Comparison of ENCODE assay signal across 35 cellular contexts in the genomic region with DNA sequence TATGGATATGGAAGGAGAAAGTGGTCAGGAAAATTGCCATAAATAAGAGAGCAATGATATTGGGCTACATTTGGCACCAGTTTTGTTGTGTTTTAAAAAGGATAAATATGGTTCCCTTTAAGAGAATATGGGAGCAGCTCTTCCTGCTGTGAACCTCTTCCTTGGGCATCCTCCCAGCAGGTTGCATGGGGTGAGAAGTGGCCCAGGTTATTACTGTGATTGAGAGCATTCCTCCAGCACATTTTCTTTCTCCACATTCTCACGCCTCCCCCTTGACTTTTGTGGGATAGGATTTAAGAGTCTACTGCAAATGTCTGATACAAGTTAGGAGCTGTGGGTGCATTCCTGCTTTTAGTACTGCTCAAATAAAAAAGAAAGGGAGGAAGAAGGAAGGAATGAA.
"Had no signal": no experiment of that assay in that cellular context is flagged by ENCODE, and none has a peak within 500 bp of the region (broad histone marks: within the 10 kb centered on the region; RNA-seq: fewer than 3 reads in every experiment).

No MANE protein-coding gene starts in this region.

- H3K36me3 ChIP-seq: adrenal gland, brain microvascular endothelial cell, breast epithelium had no signal

- H3K27me3 Mint-ChIP-seq: activated CD4-positive, alpha-beta T cell treated with anti-CD3 and anti-CD28 coated beads, Interleukin-2, amount 10 ng/mL, durations not matched to agents 24 days and 14 days; activated naive CD8-positive, alpha-beta T cell treated with anti-CD3 and anti-CD28 coated beads for 36 hours had no signal

- H3K4me3 ChIP-seq: adrenal gland, body of pancreas, breast epithelium had no signal

- H3K27me3 ChIP-seq: adrenal gland, body of pancreas, brain microvascular endothelial cell, breast epithelium had no signal

- H3K4me1 Mint-ChIP-seq: activated B cell treated with CpG ODN at 0.5 μM for 24 hours; activated CD4-positive, alpha-beta T cell treated with anti-CD3 and anti-CD28 coated beads, Interleukin-2, amount 10 ng/mL, durations not matched to agents 24 days and 14 days; activated naive CD8-positive, alpha-beta T cell treated with anti-CD3 and anti-CD28 coated beads for 36 hours; activated T-helper 17 cell treated with anti-CD3 and anti-CD28 coated beads, Interleukin-2, amount 50 U/mL, for 72 hours had no signal

- H3K36me3 Mint-ChIP-seq: activated CD4-positive, alpha-beta memory T cell treated with anti-CD3 and anti-CD28 coated beads for 36 hours; activated naive CD4-positive, alpha-beta T cell treated with anti-CD3 and anti-CD28 coated beads, Interleukin-2, amount 50 U/mL, for 72 hours; activated naive CD8-positive, alpha-beta T cell treated with anti-CD3 and anti-CD28 coated beads for 36 hours had no signal

- H3K27ac ChIP-seq: adrenal gland, body of pancreas, brain microvascular endothelial cell, breast epithelium, VCaP had no signal

- H3K27ac Mint-ChIP-seq: activated B cell treated with CpG ODN at 0.5 μM for 24 hours; activated CD4-positive, alpha-beta memory T cell treated with anti-CD3 and anti-CD28 coated beads for 36 hours; activated CD4-positive, alpha-beta T cell treated with anti-CD3 and anti-CD28 coated beads, Interleukin-2, amount 10 ng/mL, durations not matched to agents 24 days and 14 days; activated CD8-positive, alpha-beta T cell treated with anti-CD3 and anti-CD28 coated beads for 36 hours; activated naive CD4-positive, alpha-beta T cell treated with anti-CD3 and anti-CD28 coated beads for 36 hours; activated naive CD4-positive, alpha-beta T cell treated with anti-CD3 and anti-CD28 coated beads, Interleukin-2, amount 50 U/mL, for 72 hours; activated naive CD8-positive, alpha-beta T cell treated with anti-CD3 and anti-CD28 coated beads for 36 hours; activated T-cell treated with anti-CD3 and anti-CD28 coated beads, Interleukin-2, amount 50 U/mL, for 72 hours; activated T-helper 1 cell treated with anti-CD3 and anti-CD28 coated beads, Interleukin-12 subunit alpha, Interleukin-12 subunit beta, Interleukin-2, Interleukin-4 antibody, amounts not matched to agents 30 ng/mL and 10 ng/mL and 1 ng/mL, durations not matched to agents 14 hours and 24 hours and 36 hours; activated T-helper 17 cell treated with anti-CD3 and anti-CD28 coated beads, Interleukin-2, amount 50 U/mL, for 72 hours; T-helper 1 cell treated with Interleukin-12 subunit alpha and Interleukin-12 subunit beta and Interleukin-4 antibody, amounts not matched to agents 30 μg/mL and 1 μg/mL, for 36 hours; T-helper 2 cell treated with Interferon-gamma antibody and Interleukin-4, amounts not matched to agents 5 μg/mL and 100 μg/mL, for 36 hours had no signal

- H3K4me3 Mint-ChIP-seq: activated B cell treated with CpG ODN at 0.5 μM for 24 hours; activated CD4-positive, alpha-beta memory T cell treated with anti-CD3 and anti-CD28 coated beads for 36 hours; activated CD4-positive, alpha-beta T cell treated with anti-CD3 and anti-CD28 coated beads, Interleukin-2, amount 10 ng/mL, durations not matched to agents 24 days and 14 days; activated CD8-positive, alpha-beta T cell treated with anti-CD3 and anti-CD28 coated beads for 36 hours; activated naive CD4-positive, alpha-beta T cell treated with anti-CD3 and anti-CD28 coated beads for 36 hours; activated naive CD8-positive, alpha-beta T cell treated with anti-CD3 and anti-CD28 coated beads for 36 hours; activated T-cell treated with anti-CD3 and anti-CD28 coated beads, Interleukin-2, amount 50 U/mL, for 4 hours; activated T-cell treated with anti-CD3 and anti-CD28 coated beads, Interleukin-2, amount 50 U/mL, for 72 hours; activated T-helper 1 cell treated with anti-CD3 and anti-CD28 coated beads, Interleukin-12 subunit alpha, Interleukin-12 subunit beta, Interleukin-2, Interleukin-4 antibody, amounts not matched to agents 30 ng/mL and 10 ng/mL and 1 ng/mL, durations not matched to agents 14 hours and 24 hours and 36 hours; activated T-helper 17 cell treated with anti-CD3 and anti-CD28 coated beads, Interleukin-2, amount 50 U/mL, for 72 hours; T-helper 1 cell treated with Interleukin-12 subunit alpha and Interleukin-12 subunit beta and Interleukin-4 antibody, amounts not matched to agents 30 μg/mL and 1 μg/mL, for 36 hours; T-helper 2 cell treated with Interferon-gamma antibody and Interleukin-4, amounts not matched to agents 5 μg/mL and 100 μg/mL, for 36 hours had no signal

- H3K9me3 Mint-ChIP-seq: activated B cell treated with CpG ODN at 0.5 μM for 24 hours; activated CD4-positive, alpha-beta memory T cell treated with anti-CD3 and anti-CD28 coated beads for 36 hours; activated CD4-positive, alpha-beta T cell treated with anti-CD3 and anti-CD28 coated beads, Interleukin-2, amount 10 ng/mL, durations not matched to agents 24 days and 14 days; activated CD8-positive, alpha-beta T cell treated with anti-CD3 and anti-CD28 coated beads for 36 hours; activated naive CD4-positive, alpha-beta T cell treated with anti-CD3 and anti-CD28 coated beads for 36 hours; activated naive CD4-positive, alpha-beta T cell treated with anti-CD3 and anti-CD28 coated beads, Interleukin-2, amount 50 U/mL, for 72 hours; activated naive CD8-positive, alpha-beta T cell treated with anti-CD3 and anti-CD28 coated beads for 36 hours; activated T-cell treated with anti-CD3 and anti-CD28 coated beads, Interleukin-2, amount 50 U/mL, for 4 hours; activated T-cell treated with anti-CD3 and anti-CD28 coated beads, Interleukin-2, amount 50 U/mL, for 72 hours; activated T-helper 1 cell treated with anti-CD3 and anti-CD28 coated beads, Interleukin-12 subunit alpha, Interleukin-12 subunit beta, Interleukin-2, Interleukin-4 antibody, amounts not matched to agents 30 ng/mL and 10 ng/mL and 1 ng/mL, durations not matched to agents 14 hours and 24 hours and 36 hours; activated T-helper 17 cell treated with anti-CD3 and anti-CD28 coated beads, Interleukin-2, amount 50 U/mL, for 72 hours; T-helper 1 cell treated with Interleukin-12 subunit alpha and Interleukin-12 subunit beta and Interleukin-4 antibody, amounts not matched to agents 30 μg/mL and 1 μg/mL, for 36 hours; T-helper 2 cell treated with Interferon-gamma antibody and Interleukin-4, amounts not matched to agents 5 μg/mL and 100 μg/mL, for 36 hours had no signal

- DNase-seq: activated B cell treated with CpG ODN at 0.5 μM for 24 hours; activated CD4-positive, alpha-beta memory T cell treated with anti-CD3 and anti-CD28 coated beads for 36 hours; activated CD4-positive, alpha-beta T cell treated with anti-CD3 and anti-CD28 coated beads for 4 hours; activated CD4-positive, alpha-beta T cell treated with anti-CD3 and anti-CD28 coated beads, Interleukin-2, amount 10 ng/mL, durations not matched to agents 24 days and 14 days; activated CD4-positive, alpha-beta T cell treated with anti-CD3 and anti-CD28 coated beads, Interleukin-2, amount 50 U/mL, for 1 hour; activated CD4-positive, alpha-beta T cell treated with anti-CD3 and anti-CD28 coated beads, Interleukin-2, amount 50 U/mL, for 4 hours; activated CD4-positive, CD25-positive, alpha-beta regulatory T cell treated with anti-CD3 and anti-CD28 coated beads, Interleukin-2, amount 50 U/mL, for 72 hours; activated CD8-positive, alpha-beta memory T cell treated with anti-CD3 and anti-CD28 coated beads, Interleukin-2, amount 50 U/mL, for 4 hours; activated CD8-positive, alpha-beta T cell treated with anti-CD3 and anti-CD28 coated beads for 36 hours; activated effector memory CD4-positive, alpha-beta T cell treated with anti-CD3 and anti-CD28 coated beads, Interleukin-2, amount 50 U/mL, for 16 hours; activated gamma-delta T cell treated with Interleukin-2 at 50 U/mL for 16 hours; activated naive CD4-positive, alpha-beta T cell; activated naive CD4-positive, alpha-beta T cell treated with anti-CD3 and anti-CD28 coated beads for 36 hours; activated naive CD4-positive, alpha-beta T cell treated with anti-CD3 and anti-CD28 coated beads, Interleukin-2, amount 50 U/mL, for 16 hours; activated naive CD8-positive, alpha-beta T cell treated with anti-CD3 and anti-CD28 coated beads for 36 hours; activated T-cell treated with anti-CD3 and anti-CD28 coated beads for 4 hours; activated T-cell treated with anti-CD3 and anti-CD28 coated beads, Interleukin-2, amount 50 U/mL, for 1 hour; activated T-cell treated with anti-CD3 and anti-CD28 coated beads, Interleukin-2, amount 50 U/mL, for 4 hours; activated T-cell treated with anti-CD3 and anti-CD28 coated beads, Interleukin-2, amount 50 U/mL, for 72 hours; adrenal gland; amniotic stem cell; aorta; body of pancreas; brain microvascular endothelial cell; central memory CD4-positive, alpha-beta T cell; T-helper 1 cell; T-helper 2 cell; T-helper 9 cell had no signal

- H3K9me3 ChIP-seq: adrenal gland, body of pancreas, breast epithelium had no signal

- H3K4me1 ChIP-seq: adrenal gland, body of pancreas, breast epithelium had no signal
